In the genomic region with DNA sequence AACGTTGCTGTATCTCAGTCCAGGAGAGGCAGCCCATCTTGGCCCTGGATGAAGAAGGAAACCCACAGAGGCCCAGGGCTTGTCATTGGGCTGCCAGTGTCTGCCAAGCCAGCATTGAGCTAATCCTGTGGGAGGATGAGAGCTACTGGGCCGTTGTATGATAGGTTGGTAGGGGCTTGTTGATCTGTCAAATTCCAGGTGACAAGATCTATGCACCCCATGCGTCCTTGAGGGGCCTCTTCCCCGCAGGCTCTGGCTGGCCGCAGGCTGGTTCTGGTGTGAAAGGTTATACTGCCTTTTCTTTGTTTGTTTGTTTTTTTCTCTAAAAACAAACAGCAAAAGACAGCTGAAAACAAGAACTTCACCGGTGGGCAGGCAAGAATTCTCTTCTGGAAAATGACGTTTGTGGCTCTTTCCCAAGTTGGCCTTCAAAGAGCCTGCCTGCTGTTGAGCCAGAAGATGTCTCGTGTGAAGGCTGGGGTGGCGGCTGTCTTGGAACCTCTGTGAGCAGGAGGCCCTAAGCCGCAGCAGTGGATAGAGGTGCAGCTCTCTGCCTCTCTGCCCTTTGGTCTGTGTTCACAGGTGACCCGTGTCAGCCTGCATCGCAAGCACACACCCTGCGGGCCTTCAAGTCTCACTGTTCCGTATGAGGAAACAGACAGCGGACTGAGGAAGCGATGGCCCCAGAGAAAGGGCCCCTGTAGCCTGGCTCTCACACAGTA, we compare ENCODE assay signal across 9 cellular contexts. TPM values are rescaled to one million over a fixed set of nuclear protein-coding genes. Genes with fewer than 3 reads are reported as not detected.
DNase-seq lines count a peak whose midpoint lies in the region; ATAC-seq, FAIRE-seq and TF ChIP-seq lines count a peak whose summit lies in the region.
"Had no signal": no experiment of that assay in that cellular context is flagged by ENCODE, and none has a peak within 500 bp of the region (broad histone marks: within the 10 kb centered on the region; RNA-seq: fewer than 3 reads in every experiment).

No MANE protein-coding gene starts in this region.

- TF ChIP-seq POLR2A in endothelial cell of umbilical vein (IDR thresholded peaks at IDR 0.05; ENCODE audit: low read depth, low read length) = no peak

- peak overlapping the region; percentile 90 for H3K9ac ChIP-seq in endothelial cell of umbilical vein (replicated peaks; ENCODE audit: extremely low read depth, insufficient read depth, low read length)
- peak overlapping the region; percentile 45 for H3K9ac ChIP-seq in mucosa of stomach (ENCODE audit: low read length)

- H3K79me2 ChIP-seq in endothelial cell of umbilical vein (ENCODE audit: control insufficient read depth, insufficient read depth, low read length) = no peaks in the 10 kb centered on the region

- intact Hi-C loops in endothelial cell of umbilical vein (cut with micrococcal nuclease) (loop anchor here (1.0 kb wide), 4 partner anchors 11 to 311 kb away; partner anchors contain the start of gene SUFU), tibial artery (cut with DNase I; ENCODE audit: low total_unique reads) (loop anchor here (2.0 kb wide), 1 partner anchor 39 kb away; no protein-coding TSS in a partner anchor)

- H3K4me3 ChIP-seq in endothelial cell of umbilical vein (replicated peaks in 1 of 3; ENCODE audit: insufficient read depth in 1 of 3, low read depth in 1 of 3, low read length in 3 of 3) = no peak overlapping the region
- H3K4me3 ChIP-seq in mucosa of stomach (ENCODE audit: low read length) = no peak overlapping the region
- no peak overlapping the region for H3K4me3 ChIP-seq in tibial artery

- FAIRE-seq in endothelial cell of umbilical vein (lab: Jason Lieb, UNC) = peak; percentile 4

- H3K27me3 Mint-ChIP-seq in activated CD8-positive, alpha-beta memory T cell treated with anti-CD3 and anti-CD28 coated beads, Interleukin-2, amount 10 ng/mL, durations not matched to agents 7 days and 5 days = no peaks in the 10 kb centered on the region

- DNase-seq in activated CD8-positive, alpha-beta memory T cell treated with anti-CD3 and anti-CD28 coated beads, Interleukin-2, amount 10 ng/mL, durations not matched to agents 7 days and 5 days = no peak
- DNase-seq in activated CD8-positive, alpha-beta memory T cell treated with anti-CD3 and anti-CD28 coated beads, Interleukin-2, amount 50 U/mL, for 4 hours = no peak
- no peak for DNase-seq in endothelial cell of umbilical vein (ENCODE audit: low read depth, low spot score)
- peak; percentile 55 to 74 for DNase-seq in tibial artery
- no peak for DNase-seq in NCI-H748 treated with DMSO at 0.1 percent for 48 hours (lab: John Stamatoyannopoulos, UW)
- DNase-seq: NCI-H146 had no signal

- H3K36me3 ChIP-seq in endothelial cell of umbilical vein (ENCODE audit: control insufficient read depth in 2 of 2, extremely low read depth in 1 of 2, insufficient read depth in 2 of 2, low read length in 2 of 2) (peaks cover 0 to 29% of the 10 kb centered on the region in 2 experiments), mucosa of stomach (ENCODE audit: control insufficient read depth, insufficient read depth, low read length) (peaks cover 19% of the 10 kb centered on the region), tibial artery (peaks cover 40 to 51% (median 44%) of the 10 kb centered on the region in 3 donors)

- H4K20me1 ChIP-seq in endothelial cell of umbilical vein (replicated peaks; ENCODE audit: control insufficient read depth, extremely low read depth, insufficient read depth, low read length) = no peaks in the 10 kb centered on the region

- ATAC-seq in activated CD8-positive, alpha-beta memory T cell treated with anti-CD3 and anti-CD28 coated beads, Interleukin-2, amount 10 ng/mL, durations not matched to agents 7 days and 5 days = no peak
- ATAC-seq in GM21723 (IDR thresholded peaks at IDR 0.05; ENCODE audit: unreplicated experiment) = no peak
- ATAC-seq in GM19455 (IDR thresholded peaks at IDR 0.05; ENCODE audit: unreplicated experiment) = no peak

- dilution Hi-C loops in endothelial cell of umbilical vein (cut with MboI; ENCODE audit: extremely low pct_ligation_motif_present, low sequenced_read_pairs) = no loop called here

- no peaks in the 10 kb centered on the region for H3K9me3 Mint-ChIP-seq in activated CD8-positive, alpha-beta memory T cell treated with anti-CD3 and anti-CD28 coated beads, Interleukin-2, amount 10 ng/mL, durations not matched to agents 7 days and 5 days (ENCODE audit: low read depth)

- H3K9me1 ChIP-seq in endothelial cell of umbilical vein (replicated peaks; ENCODE audit: control insufficient read depth, extremely low read depth, insufficient read depth, low read length) = no peaks in the 10 kb centered on the region

- H3K4me1 ChIP-seq in endothelial cell of umbilical vein (ENCODE audit: control insufficient read depth, extremely low read depth, insufficient read depth, low read length) = peaks cover 42% of the 10 kb centered on the region
- peaks cover 34% of the 10 kb centered on the region for H3K4me1 ChIP-seq in mucosa of stomach (ENCODE audit: control insufficient read depth, insufficient read depth, low read length)
- peaks cover 0 to 60% (median 41%) of the 10 kb centered on the region in 4 donors for H3K4me1 ChIP-seq in tibial artery

- POLR2A ChIA-PET in endothelial cell of umbilical vein (lab: Charles Lee) = no interaction called here

- H3K27ac Mint-ChIP-seq in activated CD8-positive, alpha-beta memory T cell treated with anti-CD3 and anti-CD28 coated beads, Interleukin-2, amount 10 ng/mL, durations not matched to agents 7 days and 5 days = peak overlapping the region; percentile 84

- H3K27ac ChIP-seq in endothelial cell of umbilical vein (ENCODE audit: insufficient read depth, low read depth, low read length) (peak overlapping the region; percentile 99), tibial artery (peak overlapping the region; percentile 90 to 96)

- peaks cover 20% of the 10 kb centered on the region for H3K36me3 Mint-ChIP-seq in activated CD8-positive, alpha-beta memory T cell treated with anti-CD3 and anti-CD28 coated beads, Interleukin-2, amount 10 ng/mL, durations not matched to agents 7 days and 5 days

- no peak for TF ChIP-seq CTCF in endothelial cell of umbilical vein (IDR thresholded peaks at IDR 0.05; ENCODE audit: extremely low read depth in 1 of 2, insufficient read depth in 1 of 2, low read depth in 1 of 2, low read length in 2 of 2)
- TF ChIP-seq CTCF in tibial artery (IDR thresholded peaks at IDR 0.05) = no peak

- no TSS peak for BruUV-seq in endothelial cell of umbilical vein (replicated peaks; lab: Mats Ljungman, UMichigan)

- H3K4me2 ChIP-seq in endothelial cell of umbilical vein (ENCODE audit: insufficient read depth, low read length) = peak overlapping the region; percentile 24

- H2AFZ ChIP-seq in endothelial cell of umbilical vein (ENCODE audit: low read depth, low read length) = no peak overlapping the region

- H3K9me3 ChIP-seq in endothelial cell of umbilical vein (replicated peaks; ENCODE audit: control insufficient read depth, insufficient read depth, low read length) (no peaks in the 10 kb centered on the region), mucosa of stomach (ENCODE audit: control insufficient read depth, low read length) (no peaks in the 10 kb centered on the region), tibial artery (no peaks in the 10 kb centered on the region)

- CTCF ChIA-PET in activated CD8-positive, alpha-beta memory T cell treated with anti-CD3 and anti-CD28 coated beads, Interleukin-2, amount 10 ng/mL, durations not matched to agents 7 days and 5 days (lab: Charles Lee) = interaction anchor here (0.7 kb wide), 1 partner anchor 361 kb away, joined by 3 read pairs; no protein-coding TSS in a partner anchor
- CTCF ChIA-PET in endothelial cell of umbilical vein (lab: Charles Lee) = interaction anchor here (0.6 to 3.6 kb wide), 7 partner anchors 8 to 1815 kb away, joined by 3 to 15 read pairs (median 4); partner anchors contain the start of gene WBP1L

- H3K27me3 ChIP-seq in endothelial cell of umbilical vein (ENCODE audit: control insufficient read depth in 2 of 2, insufficient read depth in 2 of 2, low read length in 2 of 2) (no peaks in the 10 kb centered on the region), mucosa of stomach (ENCODE audit: control insufficient read depth, insufficient read depth, low read length) (no peaks in the 10 kb centered on the region), tibial artery (no peaks in the 10 kb centered on the region)

- peaks cover 32% of the 10 kb centered on the region for H3K4me1 Mint-ChIP-seq in activated CD8-positive, alpha-beta memory T cell treated with anti-CD3 and anti-CD28 coated beads, Interleukin-2, amount 10 ng/mL, durations not matched to agents 7 days and 5 days

- H3K4me3 Mint-ChIP-seq in activated CD8-positive, alpha-beta memory T cell treated with anti-CD3 and anti-CD28 coated beads, Interleukin-2, amount 10 ng/mL, durations not matched to agents 7 days and 5 days = no peak overlapping the region

RNA-seq across cellular contexts. Expression of gene CYP17A1, which starts 23.3 kb away (rescaled TPM):
- total RNA-seq in activated CD8-positive, alpha-beta memory T cell treated with anti-CD3 and anti-CD28 coated beads, Interleukin-2, amount 10 ng/mL, durations not matched to agents 7 days and 5 days = not detected
- total RNA-seq in endothelial cell of umbilical vein = not detected in 2 replicates
- polyA plus RNA-seq in endothelial cell of umbilical vein = not detected in 2 replicates
- polyA plus RNA-seq in endothelial cell of umbilical vein (2011; cell fraction: cytosol; rRNA removed) = not detected in 2 replicates
- not detected in 2 replicates for polyA plus RNA-seq in endothelial cell of umbilical vein (2011; cell fraction: nucleus; rRNA removed)
- polyA plus RNA-seq in endothelial cell of umbilical vein (2012) = not detected in 2 replicates
- not detected in 2 replicates for polyA minus RNA-seq in endothelial cell of umbilical vein
- not detected for polyA minus RNA-seq in endothelial cell of umbilical vein (2011; cell fraction: cytosol; rRNA and poly(A)+ RNA removed)
- not detected in 2 replicates for polyA minus RNA-seq in endothelial cell of umbilical vein (2011; cell fraction: nucleus; rRNA and poly(A)+ RNA removed)

RNA-seq across cellular contexts. Expression of gene BORCS7, which starts 40.2 kb away (rescaled TPM):
- 1 to 10 TPM; 6.6 to 8.4 TPM for total RNA-seq in activated CD8-positive, alpha-beta memory T cell treated with anti-CD3 and anti-CD28 coated beads, Interleukin-2, amount 10 ng/mL, durations not matched to agents 7 days and 5 days
- 16.2 and 16.9 TPM in 2 replicates for total RNA-seq in endothelial cell of umbilical vein
- polyA plus RNA-seq in endothelial cell of umbilical vein = 16.5 and 26.0 TPM in 2 replicates
- polyA plus RNA-seq in endothelial cell of umbilical vein (2011; cell fraction: cytosol; rRNA removed) = 31.4 and 33.6 TPM in 2 replicates
- polyA plus RNA-seq in endothelial cell of umbilical vein (2011; cell fraction: nucleus; rRNA removed) = 11.1 and 12.2 TPM in 2 replicates
- 21.4 and 21.8 TPM in 2 replicates for polyA plus RNA-seq in endothelial cell of umbilical vein (2012)
- polyA minus RNA-seq in endothelial cell of umbilical vein = 12.5 and 14.9 TPM in 2 replicates
- polyA minus RNA-seq in endothelial cell of umbilical vein (2011; cell fraction: cytosol; rRNA and poly(A)+ RNA removed) = 4.8 TPM
- polyA minus RNA-seq in endothelial cell of umbilical vein (2011; cell fraction: nucleus; rRNA and poly(A)+ RNA removed) = 8.4 and 9.4 TPM in 2 replicates

RNA-seq across cellular contexts. Expression of gene AS3MT, which starts 55.4 kb away (rescaled TPM):
- under 1 TPM in 1 of 2 experiments, not detected in 1; 0.41 TPM for total RNA-seq in activated CD8-positive, alpha-beta memory T cell treated with anti-CD3 and anti-CD28 coated beads, Interleukin-2, amount 10 ng/mL, durations not matched to agents 7 days and 5 days
- total RNA-seq in endothelial cell of umbilical vein = 0.95 TPM in 1 of 2 replicates, not detected in the other
- 0.72 and 1.0 TPM in 2 replicates for polyA plus RNA-seq in endothelial cell of umbilical vein
- polyA plus RNA-seq in endothelial cell of umbilical vein (2011; cell fraction: cytosol; rRNA removed) = 1.1 and 1.3 TPM in 2 replicates
- 0.78 and 1.8 TPM in 2 replicates for polyA plus RNA-seq in endothelial cell of umbilical vein (2011; cell fraction: nucleus; rRNA removed)
- polyA plus RNA-seq in endothelial cell of umbilical vein (2012) = 0.82 and 1.1 TPM in 2 replicates
- polyA minus RNA-seq in endothelial cell of umbilical vein = 0.72 and 1.4 TPM in 2 replicates
- polyA minus RNA-seq in endothelial cell of umbilical vein (2011; cell fraction: cytosol; rRNA and poly(A)+ RNA removed) = not detected
- 0.34 and 0.58 TPM in 2 replicates for polyA minus RNA-seq in endothelial cell of umbilical vein (2011; cell fraction: nucleus; rRNA and poly(A)+ RNA removed)

Comparison
In these comparisons a context has a peak if more than half of its experiments do, and no peak if none do; other contexts are left out.
1. DNase-seq: peak in tibial artery (2 of 2); none in activated CD8-positive, alpha-beta memory T cell treated with anti-CD3 and anti-CD28 coated beads, Interleukin-2, amount 10 ng/mL, durations not matched to agents 7 days and 5 days (single experiment), activated CD8-positive, alpha-beta memory T cell treated with anti-CD3 and anti-CD28 coated beads, Interleukin-2, amount 50 U/mL, for 4 hours (single experiment), endothelial cell of umbilical vein (single experiment) and NCI-H748 treated with DMSO at 0.1 percent for 48 hours (single experiment).